ENCODE assay signal across 20 cellular contexts in the genomic region with DNA sequence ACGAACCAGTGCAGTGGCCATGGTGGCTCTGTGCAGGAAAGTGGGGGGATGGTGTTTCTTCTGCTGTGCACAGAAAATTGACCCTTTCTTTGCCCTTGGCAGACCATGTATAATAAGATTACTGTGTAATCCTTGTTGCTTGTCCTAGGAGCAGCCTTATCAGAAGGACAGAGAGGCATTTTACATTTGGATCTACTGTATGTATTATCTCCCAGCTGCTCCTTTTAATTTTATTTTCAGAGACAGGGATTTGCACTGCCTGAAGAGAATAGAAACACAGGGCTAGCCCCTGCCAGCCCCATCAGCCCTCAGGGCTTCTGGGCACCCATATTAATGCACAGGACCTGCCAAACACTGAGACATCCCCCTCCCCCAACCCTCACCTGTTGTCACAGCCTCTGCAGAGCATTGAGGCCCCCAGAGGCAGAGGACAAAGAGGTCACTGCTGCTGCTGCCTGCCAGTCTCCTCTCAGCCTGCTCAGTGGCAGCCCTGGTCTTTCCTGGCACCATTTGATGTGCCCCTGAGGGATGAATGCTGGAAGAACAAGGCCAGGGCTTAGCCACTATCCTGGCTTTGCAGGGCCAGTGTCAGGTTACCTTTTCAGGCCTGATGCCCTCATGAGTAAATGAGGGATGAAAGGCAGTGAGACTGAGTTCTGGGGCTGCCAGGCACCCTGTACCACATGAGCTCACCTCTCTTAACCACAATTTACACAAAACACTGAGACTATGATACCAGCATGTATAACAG.
DNase-seq lines count a peak whose midpoint lies in the region; ATAC-seq and TF ChIP-seq lines count a peak whose summit lies in the region.
"Had no signal": no experiment of that assay in that cellular context is flagged by ENCODE, and none has a peak within 500 bp of the region (broad histone marks: within the 10 kb centered on the region; RNA-seq: fewer than 3 reads in every experiment).

No MANE protein-coding gene starts in this region.

- intact Hi-C loops in heart right ventricle (cut with DNase I) = no loop called here
- intact Hi-C loops in cardiac septum (cut with DNase I) = no loop called here

- no peaks in the 10 kb centered on the region for H3K9me3 Mint-ChIP-seq in T-helper 2 cell treated with Interferon-gamma antibody and Interleukin-4, amounts not matched to agents 5 μg/mL and 100 μg/mL, for 36 hours

- H3K27ac Mint-ChIP-seq in T-helper 2 cell treated with Interferon-gamma antibody and Interleukin-4, amounts not matched to agents 5 μg/mL and 100 μg/mL, for 36 hours = no peak overlapping the region
- H3K27ac Mint-ChIP-seq: activated CD4-positive, alpha-beta T cell treated with anti-CD3 and anti-CD28 coated beads for 36 hours; CD4-positive, alpha-beta memory T cell; immature natural killer cell; nephron had no signal

- no peaks in the 10 kb centered on the region for H3K9me3 ChIP-seq in heart right ventricle
- H3K9me3 ChIP-seq: gastroesophageal sphincter, stomach had no signal

- no peaks in the 10 kb centered on the region for H3K27me3 Mint-ChIP-seq in T-helper 2 cell treated with Interferon-gamma antibody and Interleukin-4, amounts not matched to agents 5 μg/mL and 100 μg/mL, for 36 hours (ENCODE audit: low read depth)

- H3K36me3 Mint-ChIP-seq in T-helper 2 cell treated with Interferon-gamma antibody and Interleukin-4, amounts not matched to agents 5 μg/mL and 100 μg/mL, for 36 hours (ENCODE audit: low read depth) = no peaks in the 10 kb centered on the region
- H3K36me3 Mint-ChIP-seq: CD4-positive, alpha-beta memory T cell; immature natural killer cell had no signal

- no peak overlapping the region for H3K4me3 ChIP-seq in heart right ventricle
- no peak overlapping the region for H3K4me3 ChIP-seq in fibroblast of the aortic adventitia (ENCODE audit: low read depth, low read length)
- H3K4me3 ChIP-seq: gastroesophageal sphincter, stomach had no signal

- H3K4me1 Mint-ChIP-seq in T-helper 2 cell treated with Interferon-gamma antibody and Interleukin-4, amounts not matched to agents 5 μg/mL and 100 μg/mL, for 36 hours (ENCODE audit: low read depth) = no peaks in the 10 kb centered on the region
- H3K4me1 Mint-ChIP-seq: activated CD4-positive, alpha-beta T cell treated with anti-CD3 and anti-CD28 coated beads for 36 hours; CD4-positive, alpha-beta memory T cell; immature natural killer cell had no signal

- H3K4me1 ChIP-seq in heart right ventricle = peaks cover 0 to 14% (median 0%) of the 10 kb centered on the region in 9 donors
- H3K4me1 ChIP-seq: gastroesophageal sphincter, stomach had no signal

- no peak overlapping the region for H3K4me3 Mint-ChIP-seq in T-helper 2 cell treated with Interferon-gamma antibody and Interleukin-4, amounts not matched to agents 5 μg/mL and 100 μg/mL, for 36 hours
- H3K4me3 Mint-ChIP-seq: activated CD4-positive, alpha-beta T cell treated with anti-CD3 and anti-CD28 coated beads for 36 hours; CD4-positive, alpha-beta memory T cell; immature natural killer cell; nephron had no signal

- ATAC-seq in heart right ventricle (peak in 5 of 8 donors; percentile 41 to 76 (median 51)), HG03135 (IDR thresholded peaks at IDR 0.05; ENCODE audit: unreplicated experiment) (no peak), HG03432 (IDR thresholded peaks at IDR 0.05; ENCODE audit: unreplicated experiment) (no peak)
- ATAC-seq: activated CD4-positive, alpha-beta T cell treated with anti-CD3 and anti-CD28 coated beads for 36 hours; gastroesophageal sphincter had no signal

- H3K27ac ChIP-seq in heart right ventricle = no peak overlapping the region
- H3K27ac ChIP-seq: gastroesophageal sphincter, stomach had no signal

- 33 to 58% methylated on average over 1 of the region's 1 CpG for WGBS in heart right ventricle, 2 donors

- TF ChIP-seq CTCF in heart right ventricle (IDR thresholded peaks at IDR 0.05) = no peak
- TF ChIP-seq CTCF in fibroblast of the aortic adventitia (IDR thresholded peaks at IDR 0.05; ENCODE audit: insufficient read depth, low read length) = no peak

- no peaks in the 10 kb centered on the region for H3K36me3 ChIP-seq in heart right ventricle
- H3K36me3 ChIP-seq: gastroesophageal sphincter, stomach had no signal

- DNase-seq in heart right ventricle (no peak), cardiac septum (ENCODE audit: low spot score) (no peak), NCI-H82 treated with DMSO at 0.1 percent for 48 hours (lab: John Stamatoyannopoulos, UW; ENCODE audit: unreplicated experiment) (peak; percentile 2), fibroblast of the aortic adventitia (ENCODE audit: low read depth) (peak; percentile 34), inferior parietal cortex (ENCODE audit: extremely low spot score) (no peak)
- no peak for DNase-seq in T-helper 2 cell treated with Interferon-gamma antibody and Interleukin-4, amounts not matched to agents 5 μg/mL and 100 μg/mL, for 36 hours (ENCODE audit: low spot score)
- DNase-seq: activated CD4-positive, alpha-beta T cell treated with anti-CD3 and anti-CD28 coated beads for 36 hours; activated CD8-positive, alpha-beta memory T cell treated with anti-CD3 and anti-CD28 coated beads, Interleukin-2, amount 50 U/mL, for 4 hours; aorta; CD4-positive, alpha-beta memory T cell; cortex of kidney; immature natural killer cell; Kasumi-1; mesendoderm; NCI-H187 treated with DMSO at 0.1 percent for 48 hours; stomach had no signal

- no peaks in the 10 kb centered on the region for H3K27me3 ChIP-seq in heart right ventricle

Comparison
In these comparisons a context has a peak if more than half of its experiments do, and no peak if none do; other contexts are left out.
1. ATAC-seq: peak in heart right ventricle (5 of 8); none in HG03135 (single experiment) and HG03432 (single experiment).
2. DNase-seq: peak in NCI-H82 treated with DMSO at 0.1 percent for 48 hours (single experiment) and fibroblast of the aortic adventitia (single experiment); none in heart right ventricle (0 of 2), cardiac septum (single experiment), inferior parietal cortex (single experiment) and T-helper 2 cell treated with Interferon-gamma antibody and Interleukin-4, amounts not matched to agents 5 μg/mL and 100 μg/mL, for 36 hours (single experiment).